ENCODE assay signal across 20 cellular contexts in genomic region chr11:61054513-61054912, GRCh38. TPM values are rescaled to one million over a fixed set of nuclear protein-coding genes. Genes with fewer than 3 reads are reported as not detected.
"Had no signal": no experiment of that assay in that cellular context is flagged by ENCODE, and none has a peak within 500 bp of the region (broad histone marks: within the 10 kb centered on the region; RNA-seq: fewer than 3 reads in every experiment).

No MANE protein-coding gene starts in this region.

- H3K9me3 ChIP-seq: esophagus squamous epithelium, mucosa of descending colon, SJSA1, suprapubic skin, transverse colon, uterus had no signal

- H3K4me1 ChIP-seq: esophagus squamous epithelium, SJSA1, suprapubic skin, transverse colon, uterus had no signal

- ATAC-seq: effector memory CD8-positive, alpha-beta T cell had no signal

- H3K36me3 ChIP-seq: cardiac muscle cell, esophagus squamous epithelium, neural progenitor cell, SJSA1, suprapubic skin, transverse colon, uterus had no signal

- H3K27me3 ChIP-seq: cardiac muscle cell, esophagus squamous epithelium, hepatocyte, neural progenitor cell, suprapubic skin, transverse colon, uterus had no signal

- H3K36me3 Mint-ChIP-seq: memory B cell, naive B cell, neural progenitor cell had no signal

- H3K27ac Mint-ChIP-seq: activated naive CD8-positive, alpha-beta T cell treated with anti-CD3 and anti-CD28 coated beads for 36 hours; memory B cell; progenitor cell of endocrine pancreas had no signal

- H3K9me3 Mint-ChIP-seq: effector memory CD8-positive, alpha-beta T cell; memory B cell had no signal

- H3K4me3 ChIP-seq: cardiac muscle cell, esophagus squamous epithelium, hepatocyte, mucosa of descending colon, neural progenitor cell, SJSA1, suprapubic skin, transverse colon, uterus had no signal

- H3K27me3 Mint-ChIP-seq: activated naive CD8-positive, alpha-beta T cell treated with anti-CD3 and anti-CD28 coated beads for 36 hours; memory B cell; naive B cell had no signal

- H3K27ac ChIP-seq: cardiac muscle cell, esophagus squamous epithelium, hepatocyte, neural progenitor cell, SJSA1, suprapubic skin, transverse colon, uterus had no signal

- DNase-seq: activated gamma-delta T cell; activated naive CD8-positive, alpha-beta T cell treated with anti-CD3 and anti-CD28 coated beads for 36 hours; amygdala; dermis blood vessel endothelial cell; effector memory CD8-positive, alpha-beta T cell; esophagus squamous epithelium; mucosa of descending colon; naive B cell; stimulated activated CD4-positive, alpha-beta T cell treated with anti-CD3 and anti-CD28 coated beads, Interleukin-12 subunit alpha, Interleukin-12 subunit beta, amount 100 ng/mL, for 4 hours; transverse colon; uterus had no signal

- H3K4me3 Mint-ChIP-seq: activated naive CD8-positive, alpha-beta T cell treated with anti-CD3 and anti-CD28 coated beads for 36 hours; effector memory CD8-positive, alpha-beta T cell; memory B cell; naive B cell; neural progenitor cell had no signal

RNA-seq across cellular contexts. Expression of gene CD5, which starts 47.8 kb away (rescaled TPM):
- total RNA-seq: cardiac muscle cell, chondrocyte, dermis blood vessel endothelial cell, hepatocyte, osteoblast, progenitor cell of endocrine pancreas, SJSA1 had no signal
- polyA plus RNA-seq: cardiac muscle cell had no signal
